In the genomic region with DNA sequence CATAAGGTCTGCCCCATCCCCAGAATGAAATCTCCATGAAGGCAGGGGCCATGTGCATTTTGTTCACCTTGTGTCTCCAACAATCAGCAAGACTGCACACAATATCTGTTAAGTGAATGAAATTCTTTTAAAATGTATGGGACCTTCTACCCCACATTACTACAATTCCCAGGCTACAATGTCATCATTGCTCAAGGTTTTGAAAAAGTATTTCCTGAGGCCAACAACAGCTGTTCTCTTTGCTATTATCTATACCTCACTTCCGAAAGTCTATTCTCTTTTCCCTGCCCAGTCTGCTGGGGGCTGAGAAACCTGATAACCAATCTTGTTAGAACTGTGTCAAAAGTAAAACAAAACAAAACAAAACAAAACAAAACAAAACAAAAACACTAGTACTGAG, we compare ENCODE assay signal across 27 cellular contexts.
"Had no signal": no experiment of that assay in that cellular context is flagged by ENCODE, and none has a peak within 500 bp of the region (broad histone marks: within the 10 kb centered on the region; RNA-seq: fewer than 3 reads in every experiment).

No MANE protein-coding gene starts in this region.

- H3K27me3 ChIP-seq: heart left ventricle, pancreas, right atrium auricular region, testis, uterus had no signal

- H3K36me3 Mint-ChIP-seq: naive B cell had no signal

- H3K4me1 ChIP-seq: pancreas, right atrium auricular region, uterus had no signal

- H3K4me1 Mint-ChIP-seq: activated CD4-positive, alpha-beta memory T cell treated with anti-CD3 and anti-CD28 coated beads, Interleukin-2, amount 10 ng/mL, durations not matched to agents 7 days and 5 days; activated CD4-positive, alpha-beta T cell treated with anti-CD3 and anti-CD28 coated beads, Interleukin-2, amount 10 ng/mL, durations not matched to agents 7 days and 5 days; activated T-helper 17 cell treated with anti-CD3 and anti-CD28 coated beads, Interleukin-2, amount 50 U/mL, for 72 hours; naive B cell had no signal

- H3K9me3 Mint-ChIP-seq: activated CD4-positive, alpha-beta memory T cell treated with anti-CD3 and anti-CD28 coated beads, Interleukin-2, amount 10 ng/mL, durations not matched to agents 7 days and 5 days; activated CD4-positive, alpha-beta T cell treated with anti-CD3 and anti-CD28 coated beads, Interleukin-2, amount 10 ng/mL, durations not matched to agents 7 days and 5 days; activated T-cell treated with anti-CD3 and anti-CD28 coated beads, Interleukin-2, amount 50 U/mL, for 24 hours; activated T-helper 17 cell treated with anti-CD3 and anti-CD28 coated beads, Interleukin-2, amount 50 U/mL, for 72 hours; effector memory CD8-positive, alpha-beta T cell; type B pancreatic cell had no signal

- ATAC-seq: activated T-helper 17 cell treated with anti-CD3 and anti-CD28 coated beads, Interleukin-2, amount 50 U/mL, for 72 hours; effector memory CD8-positive, alpha-beta T cell; heart left ventricle; left ventricle myocardium superior; stimulated activated naive CD8-positive, alpha-beta T cell treated with anti-CD3 and anti-CD28 coated beads, Interleukin-15, Interleukin-2, amounts not matched to agents 100 U/mL and 50 U/mL, for 24 hours had no signal

- FAIRE-seq: bronchial epithelial cell had no signal

- DNase-seq: activated CD4-positive, alpha-beta memory T cell treated with anti-CD3 and anti-CD28 coated beads, Interleukin-2, amount 10 ng/mL, durations not matched to agents 7 days and 5 days; activated CD4-positive, alpha-beta T cell treated with anti-CD3 and anti-CD28 coated beads, Interleukin-2, amount 10 ng/mL, durations not matched to agents 7 days and 5 days; activated CD4-positive, CD25-positive, alpha-beta regulatory T cell treated with anti-CD3 and anti-CD28 coated beads, Interleukin-2, amount 50 U/mL, for 72 hours; activated CD8-positive, alpha-beta memory T cell treated with anti-CD3 and anti-CD28 coated beads, Interleukin-2, amount 50 U/mL, for 48 hours; activated gamma-delta T cell treated with Interleukin-2 at 50 U/mL for 16 hours; activated naive CD4-positive, alpha-beta T cell treated with anti-CD3 and anti-CD28 coated beads, Interleukin-2, amount 50 U/mL, for 16 hours; activated T-cell treated with anti-CD3 and anti-CD28 coated beads, Interleukin-2, amount 50 U/mL, for 24 hours; amygdala; effector memory CD8-positive, alpha-beta T cell; erythroblast; heart left ventricle; hypothalamus; left ventricle myocardium superior; naive B cell; nucleus accumbens; pancreas; stimulated activated CD4-positive, alpha-beta T cell treated with anti-CD3 and anti-CD28 coated beads, Interleukin-2, amount 100 ng/mL, for 48 hours; stimulated activated naive CD8-positive, alpha-beta T cell treated with anti-CD3 and anti-CD28 coated beads, Interleukin-15, Interleukin-2, amounts not matched to agents 100 U/mL and 50 U/mL, for 24 hours; T-helper 2 cell; testis; uterus had no signal

- H3K4me3 Mint-ChIP-seq: activated CD4-positive, alpha-beta memory T cell treated with anti-CD3 and anti-CD28 coated beads, Interleukin-2, amount 10 ng/mL, durations not matched to agents 7 days and 5 days; activated CD4-positive, alpha-beta T cell treated with anti-CD3 and anti-CD28 coated beads, Interleukin-2, amount 10 ng/mL, durations not matched to agents 7 days and 5 days; activated T-cell treated with anti-CD3 and anti-CD28 coated beads, Interleukin-2, amount 50 U/mL, for 24 hours; activated T-helper 17 cell treated with anti-CD3 and anti-CD28 coated beads, Interleukin-2, amount 50 U/mL, for 72 hours; effector memory CD8-positive, alpha-beta T cell; mesothelial cell of epicardium; type B pancreatic cell had no signal

- H3K27ac Mint-ChIP-seq: activated CD4-positive, alpha-beta memory T cell treated with anti-CD3 and anti-CD28 coated beads, Interleukin-2, amount 10 ng/mL, durations not matched to agents 7 days and 5 days; activated CD4-positive, alpha-beta T cell treated with anti-CD3 and anti-CD28 coated beads, Interleukin-2, amount 10 ng/mL, durations not matched to agents 7 days and 5 days; activated T-cell treated with anti-CD3 and anti-CD28 coated beads, Interleukin-2, amount 50 U/mL, for 24 hours; activated T-helper 17 cell treated with anti-CD3 and anti-CD28 coated beads, Interleukin-2, amount 50 U/mL, for 72 hours; effector memory CD8-positive, alpha-beta T cell; mesothelial cell of epicardium; naive B cell; type B pancreatic cell had no signal

- H3K27ac ChIP-seq: coronary artery, pancreas, testis, uterus had no signal

- H3K36me3 ChIP-seq: heart left ventricle, pancreas, right atrium auricular region, uterus had no signal

- H3K4me3 ChIP-seq: coronary artery, heart left ventricle, pancreas, right atrium auricular region, testis, uterus had no signal

- H3K27me3 Mint-ChIP-seq: activated CD4-positive, alpha-beta T cell treated with anti-CD3 and anti-CD28 coated beads, Interleukin-2, amount 10 ng/mL, durations not matched to agents 7 days and 5 days; activated T-cell treated with anti-CD3 and anti-CD28 coated beads, Interleukin-2, amount 50 U/mL, for 24 hours; type B pancreatic cell had no signal

- H3K9me3 ChIP-seq: heart left ventricle, pancreas, right atrium auricular region, testis, uterus had no signal
